9 cellular contexts compared by ENCODE assay signal in genomic region chr1:153533689-153534201, GRCh38. TPM values are rescaled to one million over a fixed set of nuclear protein-coding genes. Genes with fewer than 3 reads are reported as not detected.
A peak's percentile ranks its signal among the peaks of the same experiment; 100 is the strongest.
DNase-seq lines count a peak whose midpoint lies in the region; ATAC-seq and TF ChIP-seq lines count a peak whose summit lies in the region.
"Had no signal": no experiment of that assay in that cellular context is flagged by ENCODE, and none has a peak within 500 bp of the region (broad histone marks: within the 10 kb centered on the region; RNA-seq: fewer than 3 reads in every experiment).

No MANE protein-coding gene starts in this region.

- ATAC-seq in GM18520 (IDR thresholded peaks at IDR 0.05; ENCODE audit: unreplicated experiment): no peak

- H3K4me1 ChIP-seq in mesenchymal stem cell (ENCODE audit: control insufficient read depth, insufficient read depth, low read depth, low read length): peaks cover 34% of the 10 kb centered on the region
- peaks cover 3 to 4% of the 10 kb centered on the region in 2 donors for H3K4me1 ChIP-seq in uterus

- DNase-seq in NCI-H146 (lab: John Stamatoyannopoulos, UW) (peak; percentile 46), NCI-H146 treated with DMSO at 0.1 percent for 48 hours (lab: John Stamatoyannopoulos, UW; ENCODE audit: unreplicated experiment) (no peak), SHP77 treated with DMSO at 0.1 percent for 48 hours (lab: John Stamatoyannopoulos, UW) (peak; percentile 71), mesenchymal stem cell (peak; percentile 94), uterus (peak; percentile 82 to 91)
- DNase-seq in stimulated activated naive CD4-positive, alpha-beta T cell (lab: John Stamatoyannopoulos, UW): no peak

- peak overlapping the region; percentile 88 for H2BK5ac ChIP-seq in mesenchymal stem cell (ENCODE audit: low read depth, low read length, poor library complexity, severe bottlenecking)

- H3K27me3 Mint-ChIP-seq in dendritic cell treated with granulocyte-macrophage colony-stimulating factor and Interleukin-4, amounts not matched to agents 40 ng/mL and 50 ng/mL, for 4 days: no peaks in the 10 kb centered on the region

- H3K4me3 Mint-ChIP-seq in dendritic cell treated with granulocyte-macrophage colony-stimulating factor and Interleukin-4, amounts not matched to agents 40 ng/mL and 50 ng/mL, for 4 days: peak overlapping the region; percentile 95

- no peaks in the 10 kb centered on the region for H3K9me3 Mint-ChIP-seq in dendritic cell treated with granulocyte-macrophage colony-stimulating factor and Interleukin-4, amounts not matched to agents 40 ng/mL and 50 ng/mL, for 4 days

- H4K8ac ChIP-seq in mesenchymal stem cell (ENCODE audit: low read length): peak overlapping the region; percentile 94

- peak overlapping the region; percentile 57 to 97 for H3K4ac ChIP-seq in mesenchymal stem cell (ENCODE audit: low read depth in 1 of 2, low read length in 2 of 2)

- peak overlapping the region; percentile 98 for H3K9ac ChIP-seq in mesenchymal stem cell (ENCODE audit: low read length)

- no peak for TF ChIP-seq CTCF in uterus (IDR thresholded peaks at IDR 0.05)

- peaks cover 2% of the 10 kb centered on the region for H3K79me1 ChIP-seq in mesenchymal stem cell (replicated peaks; ENCODE audit: low read length, poor library complexity, severe bottlenecking)

- H3K36me3 Mint-ChIP-seq in dendritic cell treated with granulocyte-macrophage colony-stimulating factor and Interleukin-4, amounts not matched to agents 40 ng/mL and 50 ng/mL, for 4 days (ENCODE audit: low read depth): peaks cover 44% of the 10 kb centered on the region

- peak in 1 of 2 donors; percentile 16 for TF ChIP-seq POLR2A in uterus (IDR thresholded peaks at IDR 0.05)

- H3K36me3 ChIP-seq in mesenchymal stem cell (ENCODE audit: control insufficient read depth in 1 of 2, insufficient read depth in 2 of 2, low read depth in 1 of 2, low read length in 2 of 2) (peaks cover 8 to 13% of the 10 kb centered on the region in 2 experiments), uterus (no peaks in the 10 kb centered on the region)

- no peak overlapping the region for H2AFZ ChIP-seq in mesenchymal stem cell (ENCODE audit: low read depth, low read length)

- peak overlapping the region; percentile 98 for H3K27ac ChIP-seq in mesenchymal stem cell (ENCODE audit: low read length, poor library complexity, severe bottlenecking)
- H3K27ac ChIP-seq in uterus: peak overlapping the region; percentile 99 to 100

- peak overlapping the region in 1 of 2 experiments; percentile 73 for H3K14ac ChIP-seq in mesenchymal stem cell (ENCODE audit: low read length in 2 of 2)

- H2BK15ac ChIP-seq in mesenchymal stem cell (ENCODE audit: low read depth, poor library complexity, severe bottlenecking): peak overlapping the region; percentile 26

- H4K91ac ChIP-seq in mesenchymal stem cell (ENCODE audit: low read length): peak overlapping the region; percentile 92

- H3K23ac ChIP-seq in mesenchymal stem cell (ENCODE audit: low read length in 2 of 2): peak overlapping the region in 1 of 2 experiments; percentile 53

- 15% methylated on average over 10 of the region's 13 CpGs for WGBS in mesenchymal stem cell

- H3K4me3 ChIP-seq in mesenchymal stem cell (ENCODE audit: insufficient read depth in 1 of 2, low read depth in 1 of 2, low read length in 2 of 2): peak overlapping the region; percentile 9 to 97
- peak overlapping the region; percentile 82 to 96 for H3K4me3 ChIP-seq in uterus

- H3K4me1 Mint-ChIP-seq in dendritic cell treated with granulocyte-macrophage colony-stimulating factor and Interleukin-4, amounts not matched to agents 40 ng/mL and 50 ng/mL, for 4 days (ENCODE audit: low read depth): peaks cover 67% of the 10 kb centered on the region

- H3K27me3 ChIP-seq in mesenchymal stem cell (ENCODE audit: control insufficient read depth in 1 of 2, insufficient read depth in 1 of 2, low read length in 2 of 2) (no peaks in the 10 kb centered on the region), uterus (no peaks in the 10 kb centered on the region)

- intact Hi-C loops in dendritic cell treated with granulocyte-macrophage colony-stimulating factor and Interleukin-4, amounts not matched to agents 40 ng/mL and 50 ng/mL, for 4 days (cut with micrococcal nuclease): loop anchor here (1.0 kb wide), 1 partner anchor 35 kb away; no protein-coding TSS in a partner anchor
- intact Hi-C loops in uterus (cut with DNase I; ENCODE audit: low total_unique reads): loop anchor here (2.0 kb wide), 1 partner anchor 35 kb away; no protein-coding TSS in a partner anchor

- peak overlapping the region; percentile 77 for H2BK120ac ChIP-seq in mesenchymal stem cell (ENCODE audit: low read depth, low read length)

- H3K9me3 ChIP-seq in mesenchymal stem cell (ENCODE audit: control insufficient read depth, low read length) (no peaks in the 10 kb centered on the region), uterus (no peaks in the 10 kb centered on the region)

- peak overlapping the region; percentile 98 for H2AK5ac ChIP-seq in mesenchymal stem cell (ENCODE audit: low read length, severe bottlenecking)

- H3K27ac Mint-ChIP-seq in dendritic cell treated with granulocyte-macrophage colony-stimulating factor and Interleukin-4, amounts not matched to agents 40 ng/mL and 50 ng/mL, for 4 days: peak overlapping the region; percentile 91

- peak overlapping the region; percentile 77 for H3K4me2 ChIP-seq in mesenchymal stem cell (ENCODE audit: low read length, poor library complexity, severe bottlenecking)

- H3K18ac ChIP-seq in mesenchymal stem cell (ENCODE audit: low read depth in 1 of 2, low read length in 2 of 2): peak overlapping the region; percentile 81 to 92

- H2BK12ac ChIP-seq in mesenchymal stem cell (ENCODE audit: low read length in 2 of 2): peak overlapping the region; percentile 71 to 94

RNA-seq across cellular contexts. Expression of gene S100A6, which starts 2.0 kb away (rescaled TPM):
- 1,233 TPM for polyA plus RNA-seq in mesenchymal stem cell (2013, experiment 1 of 2)
- polyA plus RNA-seq in mesenchymal stem cell (2013, experiment 2 of 2): 1,286 TPM
- 100 to 1,000 TPM in 3 of 4 donors, 10 to 100 TPM in 1; 55.5 to 729 (median 448) TPM for total RNA-seq in uterus

RNA-seq across cellular contexts. Expression of gene S100A5, which starts 7.0 kb away (rescaled TPM):
- polyA plus RNA-seq in mesenchymal stem cell (2013, experiment 1 of 2): 0.08 TPM
- not detected for polyA plus RNA-seq in mesenchymal stem cell (2013, experiment 2 of 2)
- total RNA-seq in uterus: not detected

RNA-seq across cellular contexts. Expression of gene S100A4, which starts 11.9 kb away (rescaled TPM):
- polyA plus RNA-seq in mesenchymal stem cell (2013, experiment 1 of 2): 636 TPM
- 654 TPM for polyA plus RNA-seq in mesenchymal stem cell (2013, experiment 2 of 2)
- total RNA-seq in uterus: 100 to 1,000 TPM in 3 of 4 donors, 10 to 100 TPM in 1; 58.9 to 226 (median 155) TPM

RNA-seq across cellular contexts. Expression of gene S100A3, which starts 15.3 kb away (rescaled TPM):
- polyA plus RNA-seq in mesenchymal stem cell (2013, experiment 1 of 2): 17.9 TPM
- polyA plus RNA-seq in mesenchymal stem cell (2013, experiment 2 of 2): 18.8 TPM
- 1 to 10 TPM in 2 of 4 donors, not detected in 2; 1.2 to 3.7 TPM for total RNA-seq in uterus
- total RNA-seq: activated CD8-positive, alpha-beta memory T cell treated with anti-CD3 and anti-CD28 coated beads for 36 hours had no signal

RNA-seq across cellular contexts. Expression of gene S100A2, which starts 31.9 kb away (rescaled TPM):
- polyA plus RNA-seq in mesenchymal stem cell (2013, experiment 1 of 2): 8.6 TPM
- polyA plus RNA-seq in mesenchymal stem cell (2013, experiment 2 of 2): 7.0 TPM
- total RNA-seq in uterus: 1 to 10 TPM in 2 of 4 donors, not detected in 2; 2.1 to 2.7 TPM

Comparison
In these comparisons a context has a peak if more than half of its experiments do, and no peak if none do; other contexts are left out.
1. DNase-seq: peak in NCI-H146 (single experiment), SHP77 treated with DMSO at 0.1 percent for 48 hours (single experiment), mesenchymal stem cell (single experiment) and uterus (2 of 2); none in NCI-H146 treated with DMSO at 0.1 percent for 48 hours (single experiment) and stimulated activated naive CD4-positive, alpha-beta T cell (0 of 6).